In the genomic region with DNA sequence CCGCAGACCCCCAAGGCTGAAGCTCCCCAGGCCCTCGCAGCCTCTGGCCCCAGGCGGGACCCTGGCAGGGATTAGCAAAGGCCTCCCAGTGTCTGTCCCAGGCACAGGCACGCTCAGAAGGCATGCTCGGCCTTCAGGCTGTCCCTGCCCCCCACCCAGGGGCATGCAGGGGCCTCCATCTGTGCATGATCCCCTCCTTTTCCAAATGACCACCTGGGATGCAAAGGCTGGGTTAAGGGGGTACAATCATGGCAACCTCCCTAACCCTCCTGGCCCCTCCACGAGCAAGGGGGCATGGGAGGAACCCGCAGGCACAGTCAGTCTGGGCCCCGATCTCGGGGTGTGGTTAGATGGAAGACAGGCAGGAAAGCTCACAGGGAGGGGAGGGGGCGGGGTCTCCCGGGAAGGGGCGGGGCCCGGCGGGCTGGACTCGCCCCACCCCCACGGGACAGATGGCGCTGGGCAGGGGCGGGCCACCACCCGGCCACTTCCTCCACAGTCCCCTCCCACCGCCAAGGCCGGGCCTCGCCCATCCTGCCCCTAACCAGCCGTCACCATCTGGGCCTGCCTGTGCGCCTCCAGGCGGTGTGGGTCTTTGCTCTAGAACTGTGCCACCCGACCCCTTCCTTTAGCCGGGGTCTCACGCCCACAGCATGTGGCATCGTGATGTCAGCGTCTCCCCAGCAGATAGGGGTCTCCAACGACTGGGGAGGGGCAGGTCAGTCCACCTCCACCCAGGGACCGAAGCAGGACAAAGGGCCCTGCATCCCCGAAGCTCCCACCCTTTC, we compare ENCODE assay signal across 8 cellular contexts. TPM values are rescaled to one million over a fixed set of nuclear protein-coding genes. Genes with fewer than 3 reads are reported as not detected.
DNase-seq lines count a peak whose midpoint lies in the region; ATAC-seq and TF ChIP-seq lines count a peak whose summit lies in the region.

No MANE protein-coding gene starts in this region.

- H3K4me1 ChIP-seq in neutrophil (ENCODE audit: control insufficient read depth in 1 of 2, insufficient read depth in 1 of 2, low read depth in 1 of 2, low read length in 1 of 2) = peaks cover 76 to 91% of the 10 kb centered on the region in 2 experiments
- H3K4me1 ChIP-seq in testis = peaks cover 66% of the 10 kb centered on the region

- WGBS in testis, 2 donors = 51 to 76% methylated on average over 27 to 31 of the region's 33 CpGs

- peak overlapping the region; percentile 98 for H3K27ac ChIP-seq in neutrophil
- H3K27ac ChIP-seq in testis = peak overlapping the region; percentile 44 to 85

- H3K4me3 ChIP-seq in fibroblast of villous mesenchyme (ENCODE audit: low read depth, low read length) (peak overlapping the region; percentile 48), neutrophil (ENCODE audit: low read depth in 1 of 2, low read length in 1 of 2) (peak overlapping the region; percentile 73 to 85), testis (peak overlapping the region in 1 of 2 donors; percentile 1)

- DNase-seq in NCI-H1417 (lab: John Stamatoyannopoulos, UW) (peak; percentile 39 to 53 (median 46)), NCI-H1417 treated with DMSO at 0.1 percent for 48 hours (lab: John Stamatoyannopoulos, UW) (no peak), RPMI7951 (ENCODE audit: low read depth) (peak; percentile 90), fibroblast of villous mesenchyme (ENCODE audit: low read depth) (peak; percentile 93), testis (peak; percentile 73)
- peak; percentile 83 for DNase-seq in activated effector memory CD4-positive, alpha-beta T cell treated with Interleukin-2 at 50 U/mL for 16 hours

- H3K27me3 ChIP-seq in neutrophil = peaks cover 16% of the 10 kb centered on the region
- H3K27me3 ChIP-seq in testis = no peaks in the 10 kb centered on the region

- H3K36me3 ChIP-seq in neutrophil (peaks cover 9% of the 10 kb centered on the region), testis (ENCODE audit: low read depth, missing control alignments) (no peaks in the 10 kb centered on the region)

- intact Hi-C loops in testis (cut with DNase I; ENCODE audit: low total_unique reads) = no loop called here

- no peaks in the 10 kb centered on the region for H3K9me3 ChIP-seq in neutrophil
- no peaks in the 10 kb centered on the region for H3K9me3 ChIP-seq in testis

- no peak for TF ChIP-seq POLR2A in testis (IDR thresholded peaks at IDR 0.05)

- ATAC-seq in HG03196 (IDR thresholded peaks at IDR 0.05; ENCODE audit: unreplicated experiment) = peak; percentile 42

- TF ChIP-seq CTCF in fibroblast of villous mesenchyme (IDR thresholded peaks at IDR 0.05; ENCODE audit: insufficient read depth, low read depth, low read length) = no peak
- TF ChIP-seq CTCF in neutrophil (IDR thresholded peaks at IDR 0.05) = peak; percentile 60
- TF ChIP-seq CTCF in testis (IDR thresholded peaks at IDR 0.05) = no peak

RNA-seq across cellular contexts. Expression of a gene that starts 7.0 kb away (rescaled TPM):
- total RNA-seq in RPMI7951 (2014; rRNA removed; shearing (Covaris generic)) = 3.3 and 3.5 TPM in 2 replicates
- total RNA-seq in fibroblast of villous mesenchyme (11.2 and 15.8 TPM in 2 replicates), testis (100 to 1,000 TPM; 149 to 200 TPM)
- polyA plus RNA-seq in testis (ENCODE audit: insufficient read depth, low read depth, low replicate concordance) = 104 TPM

RNA-seq across cellular contexts. Expression of a gene that starts 8.1 kb away (rescaled TPM):
- 2.9 and 4.2 TPM in 2 replicates for total RNA-seq in RPMI7951 (2014; rRNA removed; shearing (Covaris generic))
- 10.4 and 16.8 TPM in 2 replicates for total RNA-seq in fibroblast of villous mesenchyme
- total RNA-seq in testis = 10 to 100 TPM; 14.7 to 26.5 TPM
- polyA plus RNA-seq in testis (ENCODE audit: insufficient read depth, low read depth, low replicate concordance) = 13.3 TPM

RNA-seq across cellular contexts. Expression of a gene that starts 30.1 kb away (rescaled TPM):
- 42.1 and 61.5 TPM in 2 replicates for total RNA-seq in RPMI7951 (2014; rRNA removed; shearing (Covaris generic))
- 45.8 and 62.2 TPM in 2 replicates for total RNA-seq in fibroblast of villous mesenchyme
- total RNA-seq in testis = 100 to 1,000 TPM; 127 to 140 TPM
- polyA plus RNA-seq in testis (ENCODE audit: insufficient read depth, low read depth, low replicate concordance) = 51.1 TPM

RNA-seq across cellular contexts. Expression of a gene that starts 43.2 kb away (rescaled TPM):
- 5.5 and 7.8 TPM in 2 replicates for total RNA-seq in RPMI7951 (2014; rRNA removed; shearing (Covaris generic))
- total RNA-seq in fibroblast of villous mesenchyme (0.86 and 1.6 TPM in 2 replicates), testis (10 to 100 TPM; 33.2 to 38.0 TPM)
- 84.2 TPM for polyA plus RNA-seq in testis (ENCODE audit: insufficient read depth, low read depth, low replicate concordance)

RNA-seq across cellular contexts. Expression of a gene that starts 50.0 kb away (rescaled TPM):
- 1.3 and 2.4 TPM in 2 replicates for total RNA-seq in RPMI7951 (2014; rRNA removed; shearing (Covaris generic))
- total RNA-seq in fibroblast of villous mesenchyme (3.9 and 4.5 TPM in 2 replicates), testis (10 to 100 TPM; 10.6 to 16.7 TPM)
- 1.1 TPM for polyA plus RNA-seq in testis (ENCODE audit: insufficient read depth, low read depth, low replicate concordance)
